Comparison of ENCODE assay signal across 8 cellular contexts in genomic region chr15:85073556-85074194, GRCh38.
DNase-seq lines count a peak whose midpoint lies in the region; ATAC-seq and TF ChIP-seq lines count a peak whose summit lies in the region.

No MANE protein-coding gene starts in this region.

- H3K4me1 ChIP-seq in colonic mucosa, result no peaks in the 10 kb centered on the region

- POLR2A ChIA-PET in activated CD8-positive, alpha-beta T cell treated with anti-CD3 and anti-CD28 coated beads for 36 hours (lab: Charles Lee), result interaction anchor here (1.1 kb wide), 1 partner anchor 85 kb away, joined by 3 read pairs; no protein-coding TSS in a partner anchor
- POLR2A ChIA-PET in activated CD8-positive, alpha-beta T cell treated with anti-CD3 and anti-CD28 coated beads, Interleukin-2, amount 10 ng/mL, durations not matched to agents 7 days and 5 days (lab: Charles Lee), result no interaction called here

- peak; percentile 39 for DNase-seq in activated CD8-positive, alpha-beta T cell treated with anti-CD3 and anti-CD28 coated beads for 36 hours
- no peak for DNase-seq in activated CD8-positive, alpha-beta T cell treated with anti-CD3 and anti-CD28 coated beads, Interleukin-2, amount 10 ng/mL, durations not matched to agents 7 days and 5 days
- DNase-seq in activated T-cell treated with anti-CD3 and anti-CD28 coated beads, Interleukin-2, amount 50 U/mL, for 4 hours, result no peak
- peak; percentile 5 to 16 for DNase-seq in stimulated activated CD4-positive, alpha-beta T cell treated with anti-CD3 and anti-CD28 coated beads, Interleukin-2, amount 100 ng/mL, for 48 hours
- DNase-seq in cardiac septum (ENCODE audit: low spot score), result no peak
- no peak for DNase-seq in colonic mucosa

- H3K36me3 ChIP-seq in colonic mucosa, result no peaks in the 10 kb centered on the region

- H3K27me3 ChIP-seq in colonic mucosa, result no peaks in the 10 kb centered on the region

- no peaks in the 10 kb centered on the region for H3K9me3 Mint-ChIP-seq in activated CD8-positive, alpha-beta T cell treated with anti-CD3 and anti-CD28 coated beads for 36 hours
- no peaks in the 10 kb centered on the region for H3K9me3 Mint-ChIP-seq in activated CD8-positive, alpha-beta T cell treated with anti-CD3 and anti-CD28 coated beads, Interleukin-2, amount 10 ng/mL, durations not matched to agents 7 days and 5 days (ENCODE audit: insufficient read depth)
- no peaks in the 10 kb centered on the region for H3K9me3 Mint-ChIP-seq in activated T-cell treated with anti-CD3 and anti-CD28 coated beads, Interleukin-2, amount 50 U/mL, for 4 hours

- H3K36me3 Mint-ChIP-seq in activated CD8-positive, alpha-beta T cell treated with anti-CD3 and anti-CD28 coated beads for 36 hours (ENCODE audit: low read depth), result peaks cover 14% of the 10 kb centered on the region
- peaks cover 6% of the 10 kb centered on the region for H3K36me3 Mint-ChIP-seq in activated CD8-positive, alpha-beta T cell treated with anti-CD3 and anti-CD28 coated beads, Interleukin-2, amount 10 ng/mL, durations not matched to agents 7 days and 5 days (ENCODE audit: low read depth)
- H3K36me3 Mint-ChIP-seq in activated T-cell treated with anti-CD3 and anti-CD28 coated beads, Interleukin-2, amount 50 U/mL, for 4 hours (ENCODE audit: insufficient read depth), result peaks cover 50% of the 10 kb centered on the region

- ATAC-seq in activated CD8-positive, alpha-beta T cell treated with anti-CD3 and anti-CD28 coated beads for 36 hours, result peak; percentile 97
- ATAC-seq in activated CD8-positive, alpha-beta T cell treated with anti-CD3 and anti-CD28 coated beads, Interleukin-2, amount 10 ng/mL, durations not matched to agents 7 days and 5 days, result no peak
- ATAC-seq in HG02571 (IDR thresholded peaks at IDR 0.05; ENCODE audit: unreplicated experiment) (peak; percentile 53), HG02885 (IDR thresholded peaks at IDR 0.05; ENCODE audit: poor library complexity, unreplicated experiment) (no peak)
- ATAC-seq in activated T-cell treated with anti-CD3 and anti-CD28 coated beads, Interleukin-2, amount 50 U/mL, for 4 hours, result peak; percentile 98 to 99

- no peak overlapping the region for H3K4me3 ChIP-seq in colonic mucosa

- no peaks in the 10 kb centered on the region for H3K27me3 Mint-ChIP-seq in activated CD8-positive, alpha-beta T cell treated with anti-CD3 and anti-CD28 coated beads for 36 hours
- no peaks in the 10 kb centered on the region for H3K27me3 Mint-ChIP-seq in activated CD8-positive, alpha-beta T cell treated with anti-CD3 and anti-CD28 coated beads, Interleukin-2, amount 10 ng/mL, durations not matched to agents 7 days and 5 days (ENCODE audit: low read depth)
- no peaks in the 10 kb centered on the region for H3K27me3 Mint-ChIP-seq in activated T-cell treated with anti-CD3 and anti-CD28 coated beads, Interleukin-2, amount 50 U/mL, for 4 hours (ENCODE audit: low read depth)

- intact Hi-C loops in activated CD8-positive, alpha-beta T cell treated with anti-CD3 and anti-CD28 coated beads for 36 hours (cut with micrococcal nuclease), result no loop called here
- intact Hi-C loops in cardiac septum (cut with DNase I) (no loop called here), colonic mucosa (cut with DNase I) (no loop called here)

- H3K4me1 Mint-ChIP-seq in activated CD8-positive, alpha-beta T cell treated with anti-CD3 and anti-CD28 coated beads for 36 hours (ENCODE audit: low read depth), result peaks cover 14% of the 10 kb centered on the region
- peaks cover 4% of the 10 kb centered on the region for H3K4me1 Mint-ChIP-seq in activated CD8-positive, alpha-beta T cell treated with anti-CD3 and anti-CD28 coated beads, Interleukin-2, amount 10 ng/mL, durations not matched to agents 7 days and 5 days (ENCODE audit: low read depth)
- H3K4me1 Mint-ChIP-seq in activated T-cell treated with anti-CD3 and anti-CD28 coated beads, Interleukin-2, amount 50 U/mL, for 4 hours (ENCODE audit: low read depth), result peaks cover 8% of the 10 kb centered on the region

- CTCF ChIA-PET in activated CD8-positive, alpha-beta T cell treated with anti-CD3 and anti-CD28 coated beads for 36 hours (lab: Charles Lee), result interaction anchor here (0.9 kb wide), 1 partner anchor 93 kb away, joined by 3 read pairs; no protein-coding TSS in a partner anchor
- CTCF ChIA-PET in activated CD8-positive, alpha-beta T cell treated with anti-CD3 and anti-CD28 coated beads, Interleukin-2, amount 10 ng/mL, durations not matched to agents 7 days and 5 days (lab: Charles Lee), result no interaction called here

- H3K9ac ChIP-seq in colonic mucosa (ENCODE audit: low read depth in 2 of 2, low read length in 2 of 2), result no peak overlapping the region

- peak overlapping the region; percentile 55 for H3K27ac Mint-ChIP-seq in activated CD8-positive, alpha-beta T cell treated with anti-CD3 and anti-CD28 coated beads for 36 hours
- no peak overlapping the region for H3K27ac Mint-ChIP-seq in activated CD8-positive, alpha-beta T cell treated with anti-CD3 and anti-CD28 coated beads, Interleukin-2, amount 10 ng/mL, durations not matched to agents 7 days and 5 days

- H3K9me3 ChIP-seq in colonic mucosa, result no peaks in the 10 kb centered on the region

- no peak overlapping the region for H3K4me3 Mint-ChIP-seq in activated CD8-positive, alpha-beta T cell treated with anti-CD3 and anti-CD28 coated beads for 36 hours
- H3K4me3 Mint-ChIP-seq in activated CD8-positive, alpha-beta T cell treated with anti-CD3 and anti-CD28 coated beads, Interleukin-2, amount 10 ng/mL, durations not matched to agents 7 days and 5 days, result no peak overlapping the region
- no peak overlapping the region for H3K4me3 Mint-ChIP-seq in activated T-cell treated with anti-CD3 and anti-CD28 coated beads, Interleukin-2, amount 50 U/mL, for 4 hours

- TF ChIP-seq CTCF in activated CD8-positive, alpha-beta T cell treated with anti-CD3 and anti-CD28 coated beads for 36 hours (IDR thresholded peaks at IDR 0.05), result no peak
- no peak for TF ChIP-seq CTCF in colonic mucosa (IDR thresholded peaks at IDR 0.05)

- H3K27ac ChIP-seq in colonic mucosa, result no peak overlapping the region

Comparison
In these comparisons a context has a peak if more than half of its experiments do, and no peak if none do; other contexts are left out.
1. ATAC-seq: peak in activated CD8-positive, alpha-beta T cell treated with anti-CD3 and anti-CD28 coated beads for 36 hours (single experiment), HG02571 (single experiment) and activated T-cell treated with anti-CD3 and anti-CD28 coated beads, Interleukin-2, amount 50 U/mL, for 4 hours (2 of 2); none in activated CD8-positive, alpha-beta T cell treated with anti-CD3 and anti-CD28 coated beads, Interleukin-2, amount 10 ng/mL, durations not matched to agents 7 days and 5 days (single experiment) and HG02885 (single experiment).
2. DNase-seq: peak in activated CD8-positive, alpha-beta T cell treated with anti-CD3 and anti-CD28 coated beads for 36 hours (single experiment) and stimulated activated CD4-positive, alpha-beta T cell treated with anti-CD3 and anti-CD28 coated beads, Interleukin-2, amount 100 ng/mL, for 48 hours (2 of 2); none in activated CD8-positive, alpha-beta T cell treated with anti-CD3 and anti-CD28 coated beads, Interleukin-2, amount 10 ng/mL, durations not matched to agents 7 days and 5 days (single experiment), activated T-cell treated with anti-CD3 and anti-CD28 coated beads, Interleukin-2, amount 50 U/mL, for 4 hours (single experiment), cardiac septum (single experiment) and colonic mucosa (single experiment).